Comparison of ENCODE assay signal across 7 cellular contexts in genomic region chr12:14260011-14260993, GRCh38.
A peak's percentile ranks its signal among the peaks of the same experiment; 100 is the strongest.
DNase-seq lines count a peak whose midpoint lies in the region; ATAC-seq and TF ChIP-seq lines count a peak whose summit lies in the region.

No MANE protein-coding gene starts in this region.

- H3K9me3 ChIP-seq in Panc1 (ENCODE audit: control insufficient read depth, insufficient read depth, low read depth, low read length) = no peaks in the 10 kb centered on the region
- H3K9me3 ChIP-seq in tibial artery = peaks cover 0 to 12% (median 9%) of the 10 kb centered on the region in 3 donors

- peak; percentile 63; the same call in 1 of the 2 replicates for ATAC-seq in Panc1

- H3K4me1 ChIP-seq in Panc1 (ENCODE audit: control insufficient read depth, insufficient read depth, low read length) (peaks cover 17% of the 10 kb centered on the region), tibial artery (peaks cover 0 to 60% (median 34%) of the 10 kb centered on the region in 4 donors)

- CTCF ChIA-PET in Panc1 (lab: Charles Lee) = no interaction called here

- no peaks in the 10 kb centered on the region for H3K36me3 ChIP-seq in Panc1 (ENCODE audit: control insufficient read depth, insufficient read depth, low read length)
- no peaks in the 10 kb centered on the region for H3K36me3 ChIP-seq in tibial artery

- H3K27ac ChIP-seq in Panc1 (ENCODE audit: low read length) = peak overlapping the region; percentile 49; the same call in 1 of the 2 replicates
- peak overlapping the region; percentile 72 to 84 for H3K27ac ChIP-seq in tibial artery

- intact Hi-C loops in Panc1 (cut with micrococcal nuclease; ENCODE audit: unreplicated experiment) = no loop called here
- intact Hi-C loops in tibial artery (cut with DNase I; ENCODE audit: low total_unique reads) = no loop called here

- peak overlapping the region; percentile 70 for H3K4me3 Mint-ChIP-seq in HFFc6

- H3K36me3 Mint-ChIP-seq in HFFc6 (ENCODE audit: low read depth) = peaks cover 38% of the 10 kb centered on the region

- peaks cover under 1% of the 10 kb centered on the region; the same call in 1 of the 2 replicates for H3K27me3 Mint-ChIP-seq in HFFc6 (ENCODE audit: insufficient read depth)

- POLR2A ChIA-PET in Panc1 (lab: Charles Lee) = no interaction called here

- TF ChIP-seq POLR2A in erythroblast (IDR thresholded peaks at IDR 0.05; ENCODE audit: low read length) = no peak

- peak; percentile 93 for DNase-seq in HFFc6
- no peak for DNase-seq in Panc1 (ENCODE audit: low read depth, low spot score)
- DNase-seq in erythroblast (lab: John Stamatoyannopoulos, UW) = peak; percentile 3 to 16
- DNase-seq in mesenteric fat pad (ENCODE audit: low spot score) = peak; percentile 96
- peak; percentile 90 to 95 for DNase-seq in tibial artery
- no peak for DNase-seq in HUDEP-2 (lab: John Stamatoyannopoulos, UW; ENCODE audit: unreplicated experiment in 76 of 76)
- no peak for DNase-seq in GF-D8 (lab: John Stamatoyannopoulos, UW)

- peaks cover 76% of the 10 kb centered on the region for H3K4me1 Mint-ChIP-seq in HFFc6 (ENCODE audit: low read depth)

- H3K4me3 ChIP-seq in Panc1 (ENCODE audit: low read depth in 2 of 2, low read length in 2 of 2) (no peak overlapping the region), tibial artery (peak overlapping the region; percentile 32 to 34)

- peak overlapping the region; percentile 95 for H3K27ac Mint-ChIP-seq in HFFc6

- BruUV-seq in Panc1 (replicated peaks; lab: Mats Ljungman, UMichigan) = no TSS peak

- H3K27me3 ChIP-seq in Panc1 (ENCODE audit: control insufficient read depth, insufficient read depth, low read length) = no peaks in the 10 kb centered on the region
- H3K27me3 ChIP-seq in tibial artery = no peaks in the 10 kb centered on the region

- TF ChIP-seq CTCF in HFFc6 (IDR thresholded peaks at IDR 0.05) (no peak), Panc1 (IDR thresholded peaks at IDR 0.05) (no peak), tibial artery (IDR thresholded peaks at IDR 0.05) (no peak)

- in situ Hi-C loops in Panc1 (cut with HindIII; ENCODE audit: low pct_unique_long_range_greater_than_20kb, low sequenced_read_pairs) = no loop called here

- peaks cover 33% of the 10 kb centered on the region for H3K9me3 Mint-ChIP-seq in HFFc6

Comparison
In these comparisons a context has a peak if more than half of its experiments do, and no peak if none do; other contexts are left out.
1. DNase-seq: peak in HFFc6 (single experiment), erythroblast (2 of 2), mesenteric fat pad (single experiment) and tibial artery (2 of 2); none in Panc1 (single experiment), HUDEP-2 (0 of 76) and GF-D8 (single experiment).
2. H3K4me3 ChIP-seq: peak in tibial artery (2 of 2); none in Panc1 (0 of 2).